13 cellular contexts compared by ENCODE assay signal in genomic region chr5:111781200-111781599, GRCh38. TPM values are rescaled to one million over a fixed set of nuclear protein-coding genes. Genes with fewer than 3 reads are reported as not detected.
DNase-seq lines count a peak whose midpoint lies in the region; ATAC-seq and TF ChIP-seq lines count a peak whose summit lies in the region.
"Had no signal": no experiment of that assay in that cellular context is flagged by ENCODE, and none has a peak within 500 bp of the region (broad histone marks: within the 10 kb centered on the region; RNA-seq: fewer than 3 reads in every experiment).

No MANE protein-coding gene starts in this region.

- H3K79me2 ChIP-seq in SK-N-SH (ENCODE audit: insufficient read depth) = no peaks in the 10 kb centered on the region
- no peaks in the 10 kb centered on the region for H3K79me2 ChIP-seq in MM.1S (ENCODE audit: low read length)

- H3K27ac ChIP-seq in SK-N-SH (ENCODE audit: low read depth in 2 of 2, low read length in 1 of 2) (peak overlapping the region in 1 of 2 experiments; percentile 18; a peak in 1 of 4 replicates), MM.1S (ENCODE audit: low read length) (no peak overlapping the region)

- H3K4me2 ChIP-seq in SK-N-SH (no peak overlapping the region), MM.1S (ENCODE audit: low read depth, low read length) (no peak overlapping the region)

- no peak overlapping the region for H3K9ac ChIP-seq in SK-N-SH
- no peak overlapping the region for H3K9ac ChIP-seq in MM.1S (ENCODE audit: low read length)

- TF ChIP-seq CTCF in SK-N-SH (IDR thresholded peaks at IDR 0.05) = no peak
- TF ChIP-seq CTCF in MM.1S (IDR thresholded peaks at IDR 0.05; ENCODE audit: low read length) = no peak

- peaks cover 11 to 12% of the 10 kb centered on the region in 2 experiments; a peak in 3 of 4 replicates for H3K4me1 ChIP-seq in SK-N-SH (ENCODE audit: control insufficient read depth in 1 of 2, insufficient read depth in 2 of 2, low read depth in 1 of 2, low read length in 1 of 2)
- H3K4me1 ChIP-seq in MM.1S (ENCODE audit: low read length) = no peaks in the 10 kb centered on the region

- no peaks in the 10 kb centered on the region for H3F3A ChIP-seq in SK-N-SH (replicated peaks; ENCODE audit: insufficient read depth)
- H3F3A ChIP-seq in MM.1S (ENCODE audit: insufficient read depth, low read length) = no peaks in the 10 kb centered on the region

- H3K9me3 ChIP-seq in SK-N-SH (no peaks in the 10 kb centered on the region), MM.1S (replicated peaks; ENCODE audit: insufficient read depth, low read length) (no peaks in the 10 kb centered on the region)

- WGBS in SK-N-SH (ENCODE audit: low lambda C conversion rate) = 70% methylated on average over 6 of the region's 6 CpGs

- H3K36me3 ChIP-seq in SK-N-SH (replicated peaks in 1 of 2; ENCODE audit: control insufficient read depth in 1 of 2, insufficient read depth in 2 of 2, low read length in 1 of 2) (no peaks in the 10 kb centered on the region), MM.1S (replicated peaks; ENCODE audit: insufficient read depth, low read length) (no peaks in the 10 kb centered on the region)

- ATAC-seq in HG02852 (IDR thresholded peaks at IDR 0.05; ENCODE audit: unreplicated experiment) = no peak
- ATAC-seq: activated CD8-positive, alpha-beta memory T cell treated with anti-CD3 and anti-CD28 coated beads, Interleukin-2, amount 10 ng/mL, durations not matched to agents 7 days and 5 days; CD8-positive, alpha-beta T cell; stimulated activated naive CD8-positive, alpha-beta T cell treated with anti-CD3 and anti-CD28 coated beads, Interleukin-15, Interleukin-2, amounts not matched to agents 100 U/mL and 50 U/mL, for 24 hours had no signal

- CTCF ChIA-PET in SK-N-SH (lab: Yijun Ruan, JAX) = no interaction called here

- intact Hi-C loops in posterior cingulate gyrus (cut with DNase I) = no loop called here

- POLR2A ChIA-PET in SK-N-SH (lab: Yijun Ruan, JAX) = no interaction called here

- TF ChIP-seq RAD21 in SK-N-SH (IDR thresholded peaks at IDR 0.05; ENCODE audit: low read length) = no peak

- H3K27me3 ChIP-seq in SK-N-SH (ENCODE audit: insufficient read depth) (no peaks in the 10 kb centered on the region), MM.1S (replicated peaks; ENCODE audit: insufficient read depth, low read length) (no peaks in the 10 kb centered on the region)

- H2AFZ ChIP-seq in SK-N-SH (ENCODE audit: low read depth) (no peak overlapping the region), MM.1S (ENCODE audit: low read length) (no peak overlapping the region)

- H3K9me2 ChIP-seq in SK-N-SH (no peaks in the 10 kb centered on the region), MM.1S (replicated peaks; ENCODE audit: insufficient read depth, low read length) (no peaks in the 10 kb centered on the region)

- peak; percentile 87 for DNase-seq in H4 (ENCODE audit: low spot score)
- DNase-seq in SK-N-SH = no peak
- peak; percentile 30 for DNase-seq in foreskin melanocyte
- DNase-seq in posterior cingulate gyrus = peak in 6 of 10 donors; percentile 4 to 83 (median 20)
- DNase-seq in NAMALWA (ENCODE audit: low spot score) = no peak
- no peak for DNase-seq in activated CD4-positive, alpha-beta T cell treated with anti-CD3 and anti-CD28 coated beads, Interleukin-2, amount 50 U/mL, for 4 hours
- no peak for DNase-seq in MM.1S
- DNase-seq: activated CD8-positive, alpha-beta memory T cell treated with anti-CD3 and anti-CD28 coated beads, Interleukin-2, amount 10 ng/mL, durations not matched to agents 7 days and 5 days; amniotic stem cell; CD8-positive, alpha-beta T cell; nephron progenitor cell; stimulated activated naive CD8-positive, alpha-beta T cell treated with anti-CD3 and anti-CD28 coated beads, Interleukin-15, Interleukin-2, amounts not matched to agents 100 U/mL and 50 U/mL, for 24 hours had no signal

- no peak for TF ChIP-seq EP300 in SK-N-SH (IDR thresholded peaks at IDR 0.05; ENCODE audit: borderline replicate concordance in 1 of 2, low read depth in 1 of 2, low read length in 1 of 2)

- H4K20me1 ChIP-seq in SK-N-SH (ENCODE audit: insufficient read depth) = no peaks in the 10 kb centered on the region
- H4K20me1 ChIP-seq in MM.1S (ENCODE audit: insufficient read depth, low read length) = no peaks in the 10 kb centered on the region

- H3K4me3 ChIP-seq in SK-N-SH (ENCODE audit: low read depth in 2 of 2, low read length in 1 of 2) (no peak overlapping the region), MM.1S (ENCODE audit: low read length) (no peak overlapping the region)

TF ChIP-seq in SK-N-SH, 30 proteins besides CTCF, POLR2A, EP300 and RAD21:
- TF ChIP-seq MAX (IDR thresholded peaks at IDR 0.05; ENCODE audit: low read depth) (peak; percentile 73), MEF2A (IDR thresholded peaks at IDR 0.05; ENCODE audit: borderline replicate concordance, low read depth) (no peak), NFIC (IDR thresholded peaks at IDR 0.05; ENCODE audit: borderline replicate concordance) (peak; percentile 53; the same call in 1 of the 2 replicates)

RNA-seq across cellular contexts. Expression of gene NREP, which starts 24.2 kb away (rescaled TPM):
- total RNA-seq in H4 (2014; rRNA removed; shearing (Covaris generic)) = 157 and 187 TPM in 2 replicates
- polyA plus RNA-seq in SK-N-SH (2012; rRNA removed) = 94.4 and 143 TPM in 2 replicates
- polyA plus RNA-seq in SK-N-SH (2012; cell fraction: cytosol; rRNA removed) = 140 and 180 TPM in 2 replicates
- polyA plus RNA-seq in SK-N-SH (2012; cell fraction: nucleus; rRNA removed) = 72.8 and 166 TPM in 2 replicates

Comparison
In these comparisons a context has a peak if more than half of its experiments do, and no peak if none do; other contexts are left out.
1. DNase-seq: peak in H4 (single experiment), foreskin melanocyte (single experiment) and posterior cingulate gyrus (6 of 10); none in SK-N-SH (single experiment), NAMALWA (single experiment), activated CD4-positive, alpha-beta T cell treated with anti-CD3 and anti-CD28 coated beads, Interleukin-2, amount 50 U/mL, for 4 hours (0 of 2) and MM.1S (single experiment).